In genomic region chr1:67377253-67377652, GRCh38 we compare ENCODE assay signal across 17 cellular contexts.
"Had no signal": no experiment of that assay in that cellular context is flagged by ENCODE, and none has a peak within 500 bp of the region (broad histone marks: within the 10 kb centered on the region; RNA-seq: fewer than 3 reads in every experiment).

No MANE protein-coding gene starts in this region.

- H3K4me3 Mint-ChIP-seq: activated CD8-positive, alpha-beta memory T cell treated with anti-CD3 and anti-CD28 coated beads, Interleukin-2, amount 10 ng/mL, durations not matched to agents 7 days and 5 days; activated naive CD4-positive, alpha-beta T cell treated with anti-CD3 and anti-CD28 coated beads, Interleukin-2, amount 10 ng/mL, durations not matched to agents 7 days and 5 days; activated naive CD8-positive, alpha-beta T cell treated with anti-CD3 and anti-CD28 coated beads for 36 hours; activated T-cell treated with anti-CD3 and anti-CD28 coated beads, Interleukin-2, amount 50 U/mL, for 24 hours; T-cell had no signal

- H3K27me3 Mint-ChIP-seq: activated CD8-positive, alpha-beta memory T cell treated with anti-CD3 and anti-CD28 coated beads, Interleukin-2, amount 10 ng/mL, durations not matched to agents 7 days and 5 days; activated naive CD4-positive, alpha-beta T cell treated with anti-CD3 and anti-CD28 coated beads, Interleukin-2, amount 10 ng/mL, durations not matched to agents 7 days and 5 days; activated naive CD8-positive, alpha-beta T cell treated with anti-CD3 and anti-CD28 coated beads for 36 hours; activated T-cell treated with anti-CD3 and anti-CD28 coated beads, Interleukin-2, amount 50 U/mL, for 24 hours; T-cell had no signal

- H3K4me1 Mint-ChIP-seq: T-cell had no signal

- H3K9me3 Mint-ChIP-seq: activated naive CD4-positive, alpha-beta T cell treated with anti-CD3 and anti-CD28 coated beads, Interleukin-2, amount 10 ng/mL, durations not matched to agents 7 days and 5 days; activated naive CD8-positive, alpha-beta T cell treated with anti-CD3 and anti-CD28 coated beads for 36 hours; activated T-cell treated with anti-CD3 and anti-CD28 coated beads, Interleukin-2, amount 50 U/mL, for 24 hours; T-cell had no signal

- H3K27ac Mint-ChIP-seq: activated CD8-positive, alpha-beta memory T cell treated with anti-CD3 and anti-CD28 coated beads, Interleukin-2, amount 10 ng/mL, durations not matched to agents 7 days and 5 days; activated naive CD8-positive, alpha-beta T cell treated with anti-CD3 and anti-CD28 coated beads for 36 hours; activated T-helper 2 cell treated with anti-CD3 and anti-CD28 coated beads, Interferon-gamma antibody, Interleukin-2, Interleukin-4, amounts not matched to agents 10 μg/mL and 5 μg/mL and 100 μg/mL, durations not matched to agents 14 hours and 24 hours and 36 hours; T-cell had no signal

- DNase-seq: activated CD4-positive, CD25-positive, alpha-beta regulatory T cell; activated CD8-positive, alpha-beta memory T cell treated with anti-CD3 and anti-CD28 coated beads, Interleukin-2, amount 10 ng/mL, durations not matched to agents 7 days and 5 days; activated gamma-delta T cell treated with Interleukin-2 at 50 U/mL for 16 hours; activated naive CD4-positive, alpha-beta T cell treated with anti-CD3 and anti-CD28 coated beads, Interleukin-2, amount 10 ng/mL, durations not matched to agents 7 days and 5 days; activated naive CD8-positive, alpha-beta T cell treated with anti-CD3 and anti-CD28 coated beads for 36 hours; activated T-cell treated with anti-CD3 and anti-CD28 coated beads, Interleukin-2, amount 50 U/mL, for 24 hours; caudate nucleus; KG1; NCI-H1048; NCI-H146; NCI-H187 treated with DMSO at 0.1 percent for 48 hours; NCI-H2081 treated with DMSO at 0.1 percent for 48 hours; NCI-H446; SIG-M5; T-cell; T-helper 9 cell had no signal

- ATAC-seq: activated CD8-positive, alpha-beta memory T cell treated with anti-CD3 and anti-CD28 coated beads, Interleukin-2, amount 10 ng/mL, durations not matched to agents 7 days and 5 days; T-cell had no signal
